In the genomic region with DNA sequence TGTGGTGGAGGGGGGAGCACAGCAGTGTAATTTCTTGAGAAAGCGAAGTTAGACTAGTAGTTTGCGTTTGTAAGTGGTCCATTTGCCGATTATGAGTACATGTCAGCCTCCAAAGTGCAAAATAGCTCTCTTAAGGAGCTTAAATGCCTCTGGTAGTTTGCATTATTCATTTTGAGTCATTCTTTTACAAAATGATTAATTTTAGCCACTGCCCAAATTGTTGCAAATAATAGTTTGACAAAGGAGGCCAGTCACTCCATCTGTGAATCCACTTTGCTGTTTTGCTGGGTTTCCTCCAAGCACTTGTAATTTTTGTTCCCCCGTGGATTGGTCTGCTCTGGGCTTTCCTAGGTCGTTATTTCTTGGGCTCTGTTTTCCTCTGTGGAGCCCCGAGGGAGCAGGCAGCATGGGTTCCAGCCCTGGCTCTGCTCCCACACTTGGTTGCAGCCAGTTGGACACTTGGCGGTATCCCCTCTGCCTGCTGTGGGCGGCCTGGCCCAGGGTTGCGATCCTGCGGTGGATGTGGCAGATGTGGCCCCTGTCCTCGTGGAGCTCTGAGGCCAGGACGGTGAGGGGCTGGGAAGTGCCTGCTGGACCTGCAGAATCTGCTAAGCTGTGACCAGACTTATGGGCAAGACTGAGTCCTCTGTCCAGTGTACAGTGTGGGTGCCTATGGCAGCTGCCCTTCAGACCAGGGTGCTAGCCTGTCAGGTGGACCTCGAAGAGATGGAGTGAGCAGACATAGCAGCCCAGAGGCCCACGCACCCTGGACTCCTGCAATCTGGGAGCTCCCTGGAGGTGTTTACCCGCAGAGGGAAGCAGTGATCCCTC, we compare ENCODE assay signal across 11 cellular contexts.
DNase-seq lines count a peak whose midpoint lies in the region; ATAC-seq, FAIRE-seq and TF ChIP-seq lines count a peak whose summit lies in the region.
"Had no signal": no experiment of that assay in that cellular context is flagged by ENCODE, and none has a peak within 500 bp of the region (broad histone marks: within the 10 kb centered on the region; RNA-seq: fewer than 3 reads in every experiment).

No MANE protein-coding gene starts in this region.

- H3K36me3 Mint-ChIP-seq in mesothelial cell of epicardium = peaks cover 26% of the 10 kb centered on the region
- H3K36me3 Mint-ChIP-seq in type B pancreatic cell = peaks cover 42% of the 10 kb centered on the region
- H3K36me3 Mint-ChIP-seq: stimulated activated memory B cell treated with anti-CD40 and anti-IgM and Interleukin-4, amounts not matched to agents 10 μg/mL and 1 μg/mL and 100 μg/mL, for 72 hours had no signal

- no peak overlapping the region for H3K56ac ChIP-seq in H1 (replicated peaks; ENCODE audit: insufficient read length, low read depth, low read length)

- no peak for FAIRE-seq in H1 (lab: Jason Lieb, UNC)
- FAIRE-seq: A204.1 had no signal

- no peak for TF ChIP-seq RAD21 in H1 (IDR thresholded peaks at IDR 0.05 in 1 of 2, conservative IDR thresholded peaks at IDR 0.05 in 1 of 2; ENCODE audit: low read depth in 2 of 2, low read length in 2 of 2)

- H3K27ac Mint-ChIP-seq in mesothelial cell of epicardium = peak overlapping the region; percentile 28
- peak overlapping the region; percentile 36 for H3K27ac Mint-ChIP-seq in type B pancreatic cell
- H3K27ac Mint-ChIP-seq: stimulated activated memory B cell treated with anti-CD40 and anti-IgM and Interleukin-4, amounts not matched to agents 10 μg/mL and 1 μg/mL and 100 μg/mL, for 72 hours had no signal

- no peak overlapping the region for H3K9ac ChIP-seq in H1 (replicated peaks in 1 of 4; ENCODE audit: extremely low read depth in 1 of 4, low read depth in 3 of 4, low read length in 3 of 4)

- 89% methylated on average over 15 of the region's 15 CpGs; no CpG with 5 or more reads in 1 of the 2 experiments for WGBS in H1 (ENCODE audit: extremely low coverage in 1 of 2, insufficient coverage in 1 of 2, insufficient read length in 1 of 2, insufficient replicate concordance in 2 of 2, low coverage in 1 of 2, low lambda C conversion rate in 2 of 2, missing lambda C conversion rate in 1 of 2), 2 experiments

- H2AFZ ChIP-seq in H1 (ENCODE audit: low read length) = no peak overlapping the region

- no peak overlapping the region for H3K27ac ChIP-seq in H1 (ENCODE audit: low read depth, low read length)

- ATAC-seq in GM18498 (IDR thresholded peaks at IDR 0.05; ENCODE audit: unreplicated experiment) = no peak
- ATAC-seq: stimulated activated memory B cell treated with anti-CD40 and anti-IgM and Interleukin-4, amounts not matched to agents 10 μg/mL and 1 μg/mL and 100 μg/mL, for 72 hours had no signal

- DNase-seq in DMS 273 (lab: John Stamatoyannopoulos, UW; ENCODE audit: unreplicated experiment) (peak; percentile 43), DMS 273 treated with DMSO at 0.1 percent for 48 hours (lab: John Stamatoyannopoulos, UW) (no peak), H1 (ENCODE audit: low read depth in 1 of 2, low spot score in 2 of 2) (no peak), mesothelial cell of epicardium (ENCODE audit: low spot score in 2 of 2, unreplicated experiment in 2 of 2) (no peak), type B pancreatic cell (ENCODE audit: extremely low spot score, unreplicated experiment) (no peak), amniotic stem cell (lab: John Stamatoyannopoulos, UW) (no peak)
- no peak for DNase-seq in stimulated activated CD4-positive, alpha-beta T cell treated with anti-CD3 and anti-CD28 coated beads, Interleukin-12 subunit alpha, Interleukin-12 subunit beta, amount 100 ng/mL, for 4 hours

- H4K91ac ChIP-seq in H1 (replicated peaks; ENCODE audit: insufficient read length, low read length) = no peak overlapping the region

- no peaks in the 10 kb centered on the region for H3K23me2 ChIP-seq in H1 (ENCODE audit: low read depth, low read length)

- H4K5ac ChIP-seq in H1 (ENCODE audit: insufficient read length, low read depth, low read length) = no peak overlapping the region

- peaks cover 9% of the 10 kb centered on the region for H3K9me3 Mint-ChIP-seq in mesothelial cell of epicardium
- H3K9me3 Mint-ChIP-seq in type B pancreatic cell = peaks cover 5% of the 10 kb centered on the region

- H3K4ac ChIP-seq in H1 (replicated peaks; ENCODE audit: insufficient read length, low read depth, low read length) = no peak overlapping the region

- H2BK20ac ChIP-seq in H1 (ENCODE audit: low read length) = no peak overlapping the region

- TF ChIP-seq CTCF in H1 (IDR thresholded peaks at IDR 0.05; ENCODE audit: control extremely low read depth in 1 of 3, insufficient read depth in 1 of 3, low read depth in 1 of 3, low read length in 3 of 3) = no peak
- TF ChIP-seq CTCF in mesothelial cell of epicardium (IDR thresholded peaks at IDR 0.05; ENCODE audit: unreplicated experiment) = no peak
- TF ChIP-seq CTCF in type B pancreatic cell (conservative IDR thresholded peaks at IDR 0.05) = no peak

- H3K79me1 ChIP-seq in H1 (ENCODE audit: low read depth, low read length) = peaks cover 3% of the 10 kb centered on the region; the same call in 1 of the 2 replicates

- peaks cover 0 to 7% (median 3%) of the 10 kb centered on the region in 4 experiments; a peak in 5 of 7 replicates for H3K4me1 ChIP-seq in H1 (replicated peaks in 1 of 4; ENCODE audit: control insufficient read depth in 3 of 4, insufficient read depth in 4 of 4, low read length in 3 of 4)

- no peak overlapping the region for H3K23ac ChIP-seq in H1 (ENCODE audit: insufficient read length)

- H2BK15ac ChIP-seq in H1 (ENCODE audit: low read length) = no peak overlapping the region

- POLR2A ChIA-PET in H1 (lab: Charles Lee; ENCODE audit: partially characterized antibody) = interaction anchor here (1.2 to 1.8 kb wide), 5 partner anchors 9 to 29 kb away, joined by 3 to 9 read pairs (median 5); no protein-coding TSS in a partner anchor

- peaks cover 2 to 11% (median 4%) of the 10 kb centered on the region in 4 experiments; a peak in 5 of 8 replicates for H3K36me3 ChIP-seq in H1 (ENCODE audit: control insufficient read depth in 2 of 4, insufficient read depth in 4 of 4, low read length in 3 of 4)

- peaks cover 0 to 7% of the 10 kb centered on the region in 2 experiments; a peak in 1 of 4 replicates for H3K79me2 ChIP-seq in H1 (ENCODE audit: control insufficient read depth in 1 of 2, insufficient read depth in 2 of 2, low read length in 2 of 2)

- H3K4me2 ChIP-seq in H1 (ENCODE audit: insufficient read depth in 1 of 2, low read depth in 2 of 2, low read length in 2 of 2) = no peak overlapping the region

- no peak for TF ChIP-seq EP300 in H1 (IDR thresholded peaks at IDR 0.05; ENCODE audit: borderline replicate concordance in 1 of 2, low read depth in 2 of 2, low read length in 2 of 2)

- H3K27me3 Mint-ChIP-seq in mesothelial cell of epicardium (ENCODE audit: low read depth) = no peaks in the 10 kb centered on the region
- no peaks in the 10 kb centered on the region for H3K27me3 Mint-ChIP-seq in type B pancreatic cell
- H3K27me3 Mint-ChIP-seq: stimulated activated memory B cell treated with anti-CD40 and anti-IgM and Interleukin-4, amounts not matched to agents 10 μg/mL and 1 μg/mL and 100 μg/mL, for 72 hours had no signal

- H3K27me3 ChIP-seq in H1 (replicated peaks in 1 of 4; ENCODE audit: control insufficient read depth in 3 of 4, extremely low read depth in 1 of 4, insufficient read depth in 3 of 4, low read length in 3 of 4) = no peaks in the 10 kb centered on the region

- no peak overlapping the region for H3K4me3 ChIP-seq in H1 (ENCODE audit: extremely low read depth in 1 of 4, insufficient read depth in 2 of 4, low read depth in 3 of 4, low read length in 4 of 4)
- H3K4me3 ChIP-seq: smooth muscle cell had no signal

- H3K18ac ChIP-seq in H1 (ENCODE audit: extremely low read depth, low read length) = no peak overlapping the region

- CTCF ChIA-PET in H1 (lab: Charles Lee; ENCODE audit: partially characterized antibody) = interaction anchor here (0.6 to 6.0 kb wide), 43 partner anchors 7 to 128 kb away, joined by 3 to 65 read pairs (median 6); no protein-coding TSS in a partner anchor

- H3K14ac ChIP-seq in H1 (ENCODE audit: insufficient read length) = no peak overlapping the region

- H2BK12ac ChIP-seq in H1 (ENCODE audit: low read depth, low read length) = no peak overlapping the region

- H2BK5ac ChIP-seq in H1 (ENCODE audit: low read depth, low read length) = no peak overlapping the region

- no peak for TF ChIP-seq POLR2A in H1 (IDR thresholded peaks at IDR 0.05; ENCODE audit: control extremely low read depth in 1 of 2, low read depth in 2 of 2, low read length in 2 of 2)

- H2AK5ac ChIP-seq in H1 (ENCODE audit: low read depth, low read length) = no peak overlapping the region

- peaks cover 0 to 4% of the 10 kb centered on the region in 2 experiments for H4K20me1 ChIP-seq in H1 (replicated peaks in 1 of 2; ENCODE audit: control insufficient read depth in 1 of 2, insufficient read depth in 2 of 2, low read length in 2 of 2)

- 0 out of 2 replicates have a peak overlapping the region, but pooled peaks have one; percentile 6 for H4K8ac ChIP-seq in H1 (ENCODE audit: extremely low read depth, insufficient read depth, low read length)

- H3K4me1 Mint-ChIP-seq in mesothelial cell of epicardium = peaks cover 35% of the 10 kb centered on the region
- peaks cover 55% of the 10 kb centered on the region for H3K4me1 Mint-ChIP-seq in type B pancreatic cell (ENCODE audit: unreplicated experiment)
- H3K4me1 Mint-ChIP-seq: stimulated activated memory B cell treated with anti-CD40 and anti-IgM and Interleukin-4, amounts not matched to agents 10 μg/mL and 1 μg/mL and 100 μg/mL, for 72 hours had no signal

- no peak overlapping the region for H3K4me3 Mint-ChIP-seq in mesothelial cell of epicardium
- H3K4me3 Mint-ChIP-seq in type B pancreatic cell = no peak overlapping the region
- H3K4me3 Mint-ChIP-seq: stimulated activated memory B cell treated with anti-CD40 and anti-IgM and Interleukin-4, amounts not matched to agents 10 μg/mL and 1 μg/mL and 100 μg/mL, for 72 hours had no signal

- H3K9me3 ChIP-seq in H1 (ENCODE audit: insufficient read depth in 2 of 2, low read depth in 1 of 2, low read length in 1 of 2) = peaks cover 4 to 8% of the 10 kb centered on the region in 2 experiments; a peak in 3 of 4 replicates

- no peak overlapping the region for H2BK120ac ChIP-seq in H1 (replicated peaks; ENCODE audit: low read depth, low read length)

TF ChIP-seq in H1, 55 proteins besides CTCF, POLR2A, EP300 and RAD21 (continues in another document):
- no peak for TF ChIP-seq HDAC2 (IDR thresholded peaks at IDR 0.05; ENCODE audit: borderline replicate concordance in 1 of 2, low read depth in 2 of 2, low read length in 2 of 2)
- no peak for TF ChIP-seq SP4 (IDR thresholded peaks at IDR 0.05; ENCODE audit: low read length)
- TF ChIP-seq RNF2 (IDR thresholded peaks at IDR 0.05; ENCODE audit: borderline replicate concordance, low read depth, low read length, missing control alignments, poor library complexity, severe bottlenecking) = no peak
- TF ChIP-seq SRF (IDR thresholded peaks at IDR 0.05; ENCODE audit: low read depth, low read length) = no peak
- TF ChIP-seq EZH2 (IDR thresholded peaks at IDR 0.05; ENCODE audit: low read depth, low read length, severe bottlenecking) = no peak
- no peak for TF ChIP-seq RBBP5 (IDR thresholded peaks at IDR 0.05; ENCODE audit: borderline replicate concordance, low read depth, low read length)
- no peak for TF ChIP-seq SAP30 (IDR thresholded peaks at IDR 0.05; ENCODE audit: insufficient read depth, insufficient replicate concordance, low read length)
- TF ChIP-seq BACH1 (IDR thresholded peaks at IDR 0.05; ENCODE audit: low read length) = no peak
